In genomic region chr9:127396808-127397721, GRCh38 we compare ENCODE assay signal across 8 cellular contexts. TPM values are rescaled to one million over a fixed set of nuclear protein-coding genes. Genes with fewer than 3 reads are reported as not detected.
A peak's percentile ranks its signal among the peaks of the same experiment; 100 is the strongest.
DNase-seq lines count a peak whose midpoint lies in the region; ATAC-seq and TF ChIP-seq lines count a peak whose summit lies in the region.

SLC2A8 (plus strand) TSS chr9:127397169; CDS start chr9:127397231, 62 bp downstream.

- peak; percentile 54 for TF ChIP-seq POLR2A in GM19193 (IDR thresholded peaks at IDR 0.05; ENCODE audit: extremely low read depth, insufficient read depth, insufficient read length)

- peak; percentile 91 for ATAC-seq in HG03432 (IDR thresholded peaks at IDR 0.05; ENCODE audit: unreplicated experiment)
- peak; percentile 87 for ATAC-seq in left lobe of liver

- peak; percentile 96 for DNase-seq in AG20443 (ENCODE audit: low spot score)
- DNase-seq in NCI-H526 (lab: John Stamatoyannopoulos, UW), result peak; percentile 96 to 98
- peak; percentile 67 to 73 for DNase-seq in activated CD4-positive, alpha-beta T cell treated with anti-CD3 and anti-CD28 coated beads, Interleukin-2, amount 50 U/mL, for 4 hours
- peak; percentile 99 for DNase-seq in dermis blood vessel endothelial cell
- DNase-seq in left lobe of liver (ENCODE audit: low spot score), result peak; percentile 100
- DNase-seq in stimulated activated CD4-positive, alpha-beta T cell treated with anti-CD3 and anti-CD28 coated beads, Interleukin-2, amount 100 ng/mL, for 24 hours, result peak; percentile 81 to 86

RNA-seq across cellular contexts. Expression of gene SLC2A8, which starts in this region (rescaled TPM):
- total RNA-seq in dermis blood vessel endothelial cell (10.1 and 11.9 TPM in 2 replicates), left lobe of liver (26.3 TPM)

Comparison
In these comparisons a context has a peak if more than half of its experiments do, and no peak if none do; other contexts are left out.
1. Peak in every context shown above with its lines: DNase-seq and ATAC-seq.